In genomic region chr11:28606930-28607329, GRCh38 we compare ENCODE assay signal across 15 cellular contexts.
DNase-seq lines count a peak whose midpoint lies in the region; ATAC-seq, FAIRE-seq and TF ChIP-seq lines count a peak whose summit lies in the region.
"Had no signal": no experiment of that assay in that cellular context is flagged by ENCODE, and none has a peak within 500 bp of the region (broad histone marks: within the 10 kb centered on the region; RNA-seq: fewer than 3 reads in every experiment).

No MANE protein-coding gene starts in this region.

- no peak overlapping the region for H2BK15ac ChIP-seq in H9 (ENCODE audit: low read depth, low read length)

- no peaks in the 10 kb centered on the region for H3K9me3 ChIP-seq in H9 (ENCODE audit: control insufficient read depth, low read depth, low read length)

- no peak overlapping the region for H2BK20ac ChIP-seq in H9 (ENCODE audit: low read depth, low read length, poor library complexity, severe bottlenecking)

- peak; percentile 65 for DNase-seq in H9
- DNase-seq in SK-N-DZ (ENCODE audit: low spot score): peak; percentile 17
- DNase-seq in foreskin keratinocyte: peak in 1 of 2 donors; percentile 56
- peak; percentile 77 for DNase-seq in urothelium cell line (ENCODE audit: low spot score)
- DNase-seq in OCI-M2 (lab: John Stamatoyannopoulos, UW; ENCODE audit: unreplicated experiment): no peak
- DNase-seq: activated naive CD4-positive, alpha-beta T cell; erythroblast; hypothalamus; NCI-H1436 treated with DMSO at 0.1 percent for 48 hours; NCI-H510A; occipital lobe had no signal

- no peak overlapping the region for H3K4ac ChIP-seq in H9 (ENCODE audit: low read depth, low read length)

- ATAC-seq in foreskin keratinocyte (peak; percentile 76), GM21786 (IDR thresholded peaks at IDR 0.05; ENCODE audit: unreplicated experiment) (no peak), HG02970 (IDR thresholded peaks at IDR 0.05; ENCODE audit: low FRiP score, unreplicated experiment) (no peak)

- no peak overlapping the region for H2AFZ ChIP-seq in H9 (ENCODE audit: low read length)

- no peak overlapping the region for H3T11ph ChIP-seq in H9 (ENCODE audit: low read length)

- H3K27me3 ChIP-seq in H9 (ENCODE audit: insufficient read depth, low read length) (no peaks in the 10 kb centered on the region), foreskin keratinocyte (no peaks in the 10 kb centered on the region)
- H3K27me3 ChIP-seq: cardiac muscle cell had no signal

- no peaks in the 10 kb centered on the region for H3K9me3 Mint-ChIP-seq in H9

- H4K91ac ChIP-seq in H9 (ENCODE audit: insufficient read length, low read depth, low read length): no peak overlapping the region

- no peak overlapping the region for H2BK12ac ChIP-seq in H9 (ENCODE audit: insufficient read length, low read depth, low read length)

- H3K23ac ChIP-seq in H9 (ENCODE audit: insufficient read length, low read depth, low read length): no peak overlapping the region

- no peak overlapping the region for H4K5ac ChIP-seq in H9 (ENCODE audit: insufficient read length, low read depth, low read length)

- no CpG with 5 or more reads among the region's 12 CpGs for WGBS in H9 (ENCODE audit: extremely low coverage, insufficient read length, low lambda C conversion rate)

- no peak for TF ChIP-seq CTCF in H9 (conservative IDR thresholded peaks at IDR 0.05)
- TF ChIP-seq CTCF in foreskin keratinocyte (conservative IDR thresholded peaks at IDR 0.05): no peak

- no peak overlapping the region for H3K4me3 Mint-ChIP-seq in H9
- H3K4me3 Mint-ChIP-seq: IgD-negative memory B cell had no signal

- H3K23me2 ChIP-seq in H9 (ENCODE audit: insufficient read length, low read depth, low read length, poor library complexity, severe bottlenecking): no peaks in the 10 kb centered on the region

- H3K27ac Mint-ChIP-seq in H9: no peak overlapping the region
- H3K27ac Mint-ChIP-seq: IgD-negative memory B cell had no signal

- H3K18ac ChIP-seq in H9 (ENCODE audit: insufficient read length, low read depth, low read length): no peak overlapping the region

- no peak overlapping the region; the same call in 1 of the 2 replicates for H3K14ac ChIP-seq in H9 (ENCODE audit: insufficient read depth, low read length)

- no peaks in the 10 kb centered on the region for H3K36me3 Mint-ChIP-seq in H9 (ENCODE audit: insufficient read depth in 1 of 3, low read depth in 3 of 3)
- H3K36me3 Mint-ChIP-seq: IgD-negative memory B cell had no signal

- FAIRE-seq in urothelium cell line (lab: Jason Lieb, UNC): no peak

- H3K4me2 ChIP-seq in H9 (ENCODE audit: insufficient read depth, insufficient read length, low read length): no peak overlapping the region

- no peaks in the 10 kb centered on the region for H4K20me1 ChIP-seq in H9 (ENCODE audit: control insufficient read depth, insufficient read depth, insufficient read length)

- peak overlapping the region; percentile 4 for H2BK5ac ChIP-seq in H9 (ENCODE audit: insufficient read length, low read length)

- no peak overlapping the region for H4K8ac ChIP-seq in H9 (replicated peaks; ENCODE audit: insufficient read length, low read depth, low read length)

- H3K27me3 Mint-ChIP-seq in H9 (ENCODE audit: low read depth): peaks cover 3% of the 10 kb centered on the region

- no peaks in the 10 kb centered on the region for H3K4me1 ChIP-seq in H9 (ENCODE audit: insufficient read depth, low read length)
- H3K4me1 ChIP-seq in foreskin keratinocyte: no peaks in the 10 kb centered on the region

- H3K79me2 ChIP-seq in H9 (ENCODE audit: insufficient read depth, low read length): no peaks in the 10 kb centered on the region

- H2AK5ac ChIP-seq in H9 (ENCODE audit: insufficient read length, low read length): no peak overlapping the region

- H3K27ac ChIP-seq in H9 (ENCODE audit: insufficient read length, low read depth, low read length) (no peak overlapping the region), foreskin keratinocyte (no peak overlapping the region)
- H3K27ac ChIP-seq: cardiac muscle cell had no signal

- H3K4me1 Mint-ChIP-seq in H9: peaks cover 9 to 12% of the 10 kb centered on the region in 2 experiments

- H2BK120ac ChIP-seq in H9 (ENCODE audit: low read depth, low read length, poor library complexity, severe bottlenecking): no peak overlapping the region

- H3K79me1 ChIP-seq in H9 (ENCODE audit: insufficient read depth, low read depth, low read length, poor library complexity, severe bottlenecking): no peaks in the 10 kb centered on the region

- no peak overlapping the region for H3K56ac ChIP-seq in H9 (ENCODE audit: insufficient read length, low read depth, low read length)

- no peak overlapping the region for H3K9ac ChIP-seq in H9 (ENCODE audit: extremely low read depth, insufficient read length, low read length)
